In the genomic region with DNA sequence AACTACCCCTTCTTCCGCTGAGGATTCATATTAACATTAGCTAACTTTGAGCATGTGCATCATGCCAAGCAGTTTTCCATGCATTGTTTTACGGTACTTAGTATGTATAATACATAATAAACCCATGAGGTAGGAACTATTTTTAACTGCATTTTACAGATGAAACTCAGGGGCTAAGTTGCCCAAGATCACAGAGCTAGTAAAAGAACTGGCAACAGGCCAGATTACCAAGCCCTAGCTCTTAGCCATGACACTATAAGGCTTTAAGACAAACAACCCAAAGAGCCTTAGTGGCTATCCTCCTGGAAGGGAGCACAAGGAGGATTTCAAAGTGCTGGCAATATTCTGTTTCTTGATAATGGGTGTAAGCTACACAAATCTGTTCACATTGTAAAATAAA, we compare ENCODE assay signal across 1 cellular context.
TF ChIP-seq lines count a peak whose summit lies in the region.

No MANE protein-coding gene starts in this region.

TF ChIP-seq in GM12878, 131 proteins besides CTCF, POLR2A, EP300 and RAD21:
- TF ChIP-seq POU2F2 (IDR thresholded peaks at IDR 0.05; ENCODE audit: borderline replicate concordance, low read depth, low read length) (no peak), CEBPB (IDR thresholded peaks at IDR 0.05; ENCODE audit: borderline replicate concordance in 1 of 2, low read depth in 2 of 2, low read length in 2 of 2) (no peak), MYC (IDR thresholded peaks at IDR 0.05; ENCODE audit: insufficient read depth, insufficient read length, insufficient replicate concordance, low read length, severe bottlenecking) (no peak), NRF1 (conservative IDR thresholded peaks at IDR 0.05; ENCODE audit: low read depth, low read length) (no peak), YBX1 (IDR thresholded peaks at IDR 0.05) (no peak), SIN3A (IDR thresholded peaks at IDR 0.05; ENCODE audit: low read depth, low read length) (no peak), GABPA (IDR thresholded peaks at IDR 0.05; ENCODE audit: low read depth) (no peak), MTA3 (IDR thresholded peaks at IDR 0.05; ENCODE audit: borderline replicate concordance, low read length) (no peak), RAD51 (IDR thresholded peaks at IDR 0.05) (no peak), EGR1 (IDR thresholded peaks at IDR 0.05; ENCODE audit: borderline replicate concordance in 1 of 2, low read depth in 2 of 2, low read length in 2 of 2) (no peak), ESRRA (IDR thresholded peaks at IDR 0.05; ENCODE audit: low read length) (no peak), FOXK2 (IDR thresholded peaks at IDR 0.05) (no peak), NFYA (IDR thresholded peaks at IDR 0.05; ENCODE audit: borderline replicate concordance, low read depth, low read length) (no peak), ZSCAN29 (IDR thresholded peaks at IDR 0.05) (no peak), MXI1 (IDR thresholded peaks at IDR 0.05; ENCODE audit: low read depth, low read length) (no peak)
- TF ChIP-seq, protein P1, sequence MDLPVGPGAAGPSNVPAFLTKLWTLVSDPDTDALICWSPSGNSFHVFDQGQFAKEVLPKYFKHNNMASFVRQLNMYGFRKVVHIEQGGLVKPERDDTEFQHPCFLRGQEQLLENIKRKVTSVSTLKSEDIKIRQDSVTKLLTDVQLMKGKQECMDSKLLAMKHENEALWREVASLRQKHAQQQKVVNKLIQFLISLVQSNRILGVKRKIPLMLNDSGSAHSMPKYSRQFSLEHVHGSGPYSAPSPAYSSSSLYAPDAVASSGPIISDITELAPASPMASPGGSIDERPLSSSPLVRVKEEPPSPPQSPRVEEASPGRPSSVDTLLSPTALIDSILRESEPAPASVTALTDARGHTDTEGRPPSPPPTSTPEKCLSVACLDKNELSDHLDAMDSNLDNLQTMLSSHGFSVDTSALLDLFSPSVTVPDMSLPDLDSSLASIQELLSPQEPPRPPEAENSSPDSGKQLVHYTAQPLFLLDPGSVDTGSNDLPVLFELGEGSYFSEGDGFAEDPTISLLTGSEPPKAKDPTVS (IDR thresholded peaks at IDR 0.05; ENCODE audit: low read depth, low read length), result no peak
- TF ChIP-seq, protein P2, sequence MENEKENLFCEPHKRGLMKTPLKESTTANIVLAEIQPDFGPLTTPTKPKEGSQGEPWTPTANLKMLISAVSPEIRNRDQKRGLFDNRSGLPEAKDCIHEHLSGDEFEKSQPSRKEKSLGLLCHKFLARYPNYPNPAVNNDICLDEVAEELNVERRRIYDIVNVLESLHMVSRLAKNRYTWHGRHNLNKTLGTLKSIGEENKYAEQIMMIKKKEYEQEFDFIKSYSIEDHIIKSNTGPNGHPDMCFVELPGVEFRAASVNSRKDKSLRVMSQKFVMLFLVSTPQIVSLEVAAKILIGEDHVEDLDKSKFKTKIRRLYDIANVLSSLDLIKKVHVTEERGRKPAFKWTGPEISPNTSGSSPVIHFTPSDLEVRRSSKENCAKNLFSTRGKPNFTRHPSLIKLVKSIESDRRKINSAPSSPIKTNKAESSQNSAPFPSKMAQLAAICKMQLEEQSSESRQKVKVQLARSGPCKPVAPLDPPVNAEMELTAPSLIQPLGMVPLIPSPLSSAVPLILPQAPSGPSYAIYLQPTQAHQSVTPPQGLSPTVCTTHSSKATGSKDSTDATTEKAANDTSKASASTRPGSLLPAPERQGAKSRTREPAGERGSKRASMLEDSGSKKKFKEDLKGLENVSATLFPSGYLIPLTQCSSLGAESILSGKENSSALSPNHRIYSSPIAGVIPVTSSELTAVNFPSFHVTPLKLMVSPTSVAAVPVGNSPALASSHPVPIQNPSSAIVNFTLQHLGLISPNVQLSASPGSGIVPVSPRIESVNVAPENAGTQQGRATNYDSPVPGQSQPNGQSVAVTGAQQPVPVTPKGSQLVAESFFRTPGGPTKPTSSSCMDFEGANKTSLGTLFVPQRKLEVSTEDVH (IDR thresholded peaks at IDR 0.05; ENCODE audit: low read depth, partially characterized antibody), result no peak
- TF ChIP-seq, protein P3, sequence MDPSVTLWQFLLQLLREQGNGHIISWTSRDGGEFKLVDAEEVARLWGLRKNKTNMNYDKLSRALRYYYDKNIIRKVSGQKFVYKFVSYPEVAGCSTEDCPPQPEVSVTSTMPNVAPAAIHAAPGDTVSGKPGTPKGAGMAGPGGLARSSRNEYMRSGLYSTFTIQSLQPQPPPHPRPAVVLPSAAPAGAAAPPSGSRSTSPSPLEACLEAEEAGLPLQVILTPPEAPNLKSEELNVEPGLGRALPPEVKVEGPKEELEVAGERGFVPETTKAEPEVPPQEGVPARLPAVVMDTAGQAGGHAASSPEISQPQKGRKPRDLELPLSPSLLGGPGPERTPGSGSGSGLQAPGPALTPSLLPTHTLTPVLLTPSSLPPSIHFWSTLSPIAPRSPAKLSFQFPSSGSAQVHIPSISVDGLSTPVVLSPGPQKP (IDR thresholded peaks at IDR 0.05; ENCODE audit: low read depth, low read length), result no peak
TF ChIP-seq in GM12878: peak in this region for 0.
